Comparison of ENCODE assay signal across 8 cellular contexts in the genomic region with DNA sequence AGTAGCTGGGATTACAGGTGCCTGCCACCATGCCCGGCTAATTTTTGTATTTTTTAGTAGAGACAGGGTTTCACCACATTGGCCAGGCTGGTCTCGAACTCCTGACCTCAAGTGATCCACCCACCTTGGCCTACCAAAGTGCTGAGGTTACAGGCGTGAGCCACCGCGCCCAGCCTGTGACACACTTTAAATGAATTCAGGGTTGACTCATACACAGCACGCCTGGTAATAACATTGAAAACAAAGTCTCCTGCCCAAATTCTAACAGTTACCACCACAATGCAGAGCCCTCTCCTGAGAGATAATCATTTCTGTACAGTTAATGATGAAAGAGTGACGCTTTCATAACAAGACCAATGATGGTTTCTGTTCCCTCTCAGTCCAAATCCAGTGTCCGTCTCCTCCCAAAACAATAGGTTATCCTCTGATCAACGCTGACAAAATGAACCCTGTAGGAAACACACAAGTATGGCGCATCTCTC. TPM values are rescaled to one million over a fixed set of nuclear protein-coding genes. Genes with fewer than 3 reads are reported as not detected.
DNase-seq lines count a peak whose midpoint lies in the region; ATAC-seq and TF ChIP-seq lines count a peak whose summit lies in the region.
"Not testable (repeated sequence)": the region's sequence is repeated elsewhere in the genome, so short reads cannot be mapped to it uniquely, and the experiment has no call there.

No MANE protein-coding gene starts in this region.

- H3K4me1 Mint-ChIP-seq in Calu3 (ENCODE audit: low read depth, unreplicated experiment): peaks cover 25% of the 10 kb centered on the region

- TF ChIP-seq EP300 in ovary (IDR thresholded peaks at IDR 0.05); suprapubic skin (IDR thresholded peaks at IDR 0.05): not testable (repeated sequence)

- peak overlapping the region; percentile 99 for H3K27ac Mint-ChIP-seq in Calu3 (ENCODE audit: unreplicated experiment)

- peak overlapping the region; percentile 93 for H3K4me3 Mint-ChIP-seq in Calu3 (ENCODE audit: low read depth, unreplicated experiment)

- ATAC-seq in HG03460 (IDR thresholded peaks at IDR 0.05; ENCODE audit: unreplicated experiment): peak; percentile 13

- H3K27ac ChIP-seq in ovary: not testable (repeated sequence)
- H3K27ac ChIP-seq in suprapubic skin: peak overlapping the region; percentile 93

- not testable (repeated sequence) for H3K36me3 ChIP-seq in iPS-15b (ENCODE audit: control insufficient read depth, insufficient read depth, low read length); ovary; suprapubic skin

- H3K9me3 Mint-ChIP-seq in Calu3 (ENCODE audit: low read depth, unreplicated experiment): not testable (repeated sequence)

- H3K4me1 ChIP-seq in iPS-15b (ENCODE audit: control insufficient read depth, insufficient read depth, low read length); ovary (ENCODE audit: insufficient read depth): not testable (repeated sequence)
- peaks cover 23% of the 10 kb centered on the region for H3K4me1 ChIP-seq in suprapubic skin

- 58 to 72% (median 69%) methylated on average over 10 of the region's 10 CpGs for WGBS in ovary, 3 donors
- WGBS in suprapubic skin: 30% methylated on average over 10 of the region's 10 CpGs

- H3K27me3 Mint-ChIP-seq in Calu3 (ENCODE audit: unreplicated experiment): not testable (repeated sequence)

- H3K27me3 ChIP-seq in iPS-15b (ENCODE audit: control insufficient read depth, insufficient read depth, low read length); ovary; suprapubic skin: not testable (repeated sequence)

- H3K36me3 Mint-ChIP-seq in Calu3 (ENCODE audit: insufficient read depth, unreplicated experiment): peaks cover 40% of the 10 kb centered on the region

- H3K4me3 ChIP-seq in iPS-15b (ENCODE audit: low read depth, low read length) (peak overlapping the region; percentile 94), ovary (peak overlapping the region; percentile 53), suprapubic skin (peak overlapping the region; percentile 97)

- CTCF ChIA-PET in Calu3 (lab: Charles Lee): interaction anchor here (0.6 to 2.7 kb wide), 3 partner anchors 16 to 557 kb away, joined by 3 to 12 read pairs (median 12); no protein-coding TSS in a partner anchor

- not testable (repeated sequence) for BruUV-seq in Calu3 (replicated peaks; lab: Mats Ljungman, UMichigan)

- DNase-seq in Calu3 (peak; percentile 54), RPMI7951 (ENCODE audit: low read depth) (peak; percentile 68), activated T-cell treated with anti-CD3 and anti-CD28 coated beads for 48 hours (ENCODE audit: low read depth) (peak; percentile 54), dedifferentiated amniotic fluid mesenchymal stem cell (ENCODE audit: extremely low spot score) (peak; percentile 24)
- not testable (repeated sequence) for DNase-seq in ovary; suprapubic skin (ENCODE audit: low spot score in 2 of 2)

- H3K9ac ChIP-seq in iPS-15b (ENCODE audit: low read depth, low read length): not testable (repeated sequence)

- H3K9me3 ChIP-seq in iPS-15b (ENCODE audit: control insufficient read depth, insufficient read depth, low read length); ovary; suprapubic skin: not testable (repeated sequence)

- intact Hi-C loops in Calu3 (cut with micrococcal nuclease; ENCODE audit: unreplicated experiment): loop anchor here (5.0 kb wide), 2 partner anchors 91 to 311 kb away; partner anchors contain the start of genes DEPDC5 and PRR14L
- intact Hi-C loops in ovary (cut with DNase I): not testable (repeated sequence)

- TF ChIP-seq CTCF in Calu3 (IDR thresholded peaks at IDR 0.05; ENCODE audit: unreplicated experiment); ovary (IDR thresholded peaks at IDR 0.05); suprapubic skin (IDR thresholded peaks at IDR 0.05): not testable (repeated sequence)

- TF ChIP-seq POLR2A in ovary (IDR thresholded peaks at IDR 0.05); suprapubic skin (IDR thresholded peaks at IDR 0.05): not testable (repeated sequence)

RNA-seq across cellular contexts. Expression of gene PISD, which starts 1.1 kb away (rescaled TPM):
- total RNA-seq in Calu3 (2022) (45.9 and 53.4 TPM in 2 replicates), ovary (10 to 100 TPM; 18.8 to 60.2 (median 34.1) TPM), suprapubic skin (10 to 100 TPM; 42.5 to 91.7 (median 57.9) TPM)
- total RNA-seq in RPMI7951 (2014; rRNA removed; shearing (Covaris generic)): 16.7 and 16.9 TPM in 2 replicates
- 10 to 100 TPM; 12.0 to 19.4 TPM for polyA plus RNA-seq in ovary
